8 cellular contexts compared by ENCODE assay signal in the genomic region with DNA sequence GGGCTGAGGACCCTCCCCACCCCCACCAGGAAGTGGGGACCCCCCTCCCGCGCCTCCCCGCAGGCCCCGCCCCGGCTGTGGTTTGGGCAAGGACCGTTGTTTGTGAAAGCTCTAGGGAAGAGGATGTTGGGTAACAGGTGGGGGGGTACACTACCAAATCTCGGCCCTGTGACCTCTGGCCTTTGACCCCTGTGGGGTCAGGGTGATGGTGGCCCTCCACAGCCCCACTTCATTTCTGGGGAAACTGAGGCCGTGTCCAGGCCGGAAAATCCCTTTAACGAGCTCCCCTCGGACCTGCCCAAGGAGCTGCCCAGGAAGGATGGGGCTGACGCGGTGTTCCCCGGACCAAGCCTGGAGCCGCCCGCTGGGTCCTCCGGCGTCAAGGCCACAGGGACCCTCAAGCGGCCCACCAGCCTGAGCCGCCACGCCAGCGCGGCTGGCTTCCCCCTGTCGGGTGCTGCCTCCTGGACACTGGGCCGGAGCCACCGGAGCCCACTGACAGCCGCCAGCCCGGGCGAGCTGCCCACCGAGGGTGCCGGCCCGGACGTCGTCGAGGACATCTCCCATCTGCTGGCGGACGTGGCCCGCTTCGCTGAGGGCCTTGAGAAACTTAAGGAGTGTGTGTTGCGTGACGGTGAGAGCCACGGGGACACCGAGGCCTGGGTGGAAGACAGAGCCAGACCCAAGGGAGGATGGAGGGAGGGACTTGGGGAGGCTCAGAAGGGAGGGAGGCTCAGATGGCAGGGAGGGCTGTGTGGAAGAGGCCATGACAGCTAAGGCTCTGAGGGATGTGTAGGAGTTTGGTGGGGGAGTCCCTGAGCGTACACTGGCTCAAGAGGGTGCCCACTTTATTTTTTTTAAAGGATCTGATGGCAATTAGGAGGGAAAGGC. TPM values are rescaled to one million over a fixed set of nuclear protein-coding genes. Genes with fewer than 3 reads are reported as not detected.
DNase-seq lines count a peak whose midpoint lies in the region; ATAC-seq and TF ChIP-seq lines count a peak whose summit lies in the region.

No MANE protein-coding gene starts in this region.

- H3K4me1 ChIP-seq in BLaER1: peaks cover 86% of the 10 kb centered on the region
- peaks cover 62% of the 10 kb centered on the region for H3K4me1 ChIP-seq in lower lobe of right lung

- peak overlapping the region; percentile 94 for H3K4me2 ChIP-seq in BLaER1

- no peak for TF ChIP-seq CTCF in lower lobe of right lung (IDR thresholded peaks at IDR 0.05)

- H3K9ac ChIP-seq in BLaER1: peak overlapping the region; percentile 87

- DNase-seq in NAMALWA (ENCODE audit: low spot score): peak; percentile 55
- peak; percentile 85 for DNase-seq in activated gamma-delta T cell treated with Interleukin-2 at 50 U/mL for 16 hours
- peak; percentile 76 for DNase-seq in lower lobe of right lung
- DNase-seq in hepatic stellate cell (ENCODE audit: low spot score): no peak

- intact Hi-C loops in lower lobe of right lung (cut with DNase I): no loop called here

- H3K4me3 ChIP-seq in BLaER1 (peak overlapping the region; percentile 90), lower lobe of right lung (peak overlapping the region; percentile 73)

- H3K36me3 ChIP-seq in BLaER1: peaks cover 41% of the 10 kb centered on the region
- H3K36me3 ChIP-seq in lower lobe of right lung: peaks cover 14% of the 10 kb centered on the region

- no peaks in the 10 kb centered on the region for H3K9me3 ChIP-seq in BLaER1
- no peaks in the 10 kb centered on the region for H3K9me3 ChIP-seq in lower lobe of right lung

- H3K27ac ChIP-seq in BLaER1 (peak overlapping the region; percentile 90), lower lobe of right lung (peak overlapping the region; percentile 81)

- H3K27me3 ChIP-seq in BLaER1 (no peaks in the 10 kb centered on the region), lower lobe of right lung (ENCODE audit: low read depth) (peaks cover 8% of the 10 kb centered on the region)

- peaks cover 42% of the 10 kb centered on the region for H4K20me1 ChIP-seq in BLaER1

- ATAC-seq in lower lobe of right lung (peak in 1 of 2 donors; percentile 3), GM21737 (IDR thresholded peaks at IDR 0.05; ENCODE audit: unreplicated experiment) (no peak), HG03439 (IDR thresholded peaks at IDR 0.05; ENCODE audit: unreplicated experiment) (no peak), GM21528 (IDR thresholded peaks at IDR 0.05; ENCODE audit: low FRiP score, unreplicated experiment) (no peak)

RNA-seq across cellular contexts. Expression of a gene that starts 1.4 kb away (rescaled TPM):
- 83.5 TPM for total RNA-seq in lower lobe of right lung

RNA-seq across cellular contexts. Expression of a gene that starts 26.8 kb away (rescaled TPM):
- 158 TPM for total RNA-seq in lower lobe of right lung

RNA-seq across cellular contexts. Expression of a gene that starts 28.4 kb away (rescaled TPM):
- 53.3 TPM for total RNA-seq in lower lobe of right lung

RNA-seq across cellular contexts. Expression of a gene that starts 35.4 kb away (rescaled TPM):
- total RNA-seq in lower lobe of right lung: 378 TPM

RNA-seq across cellular contexts. Expression of a gene that starts 41.9 kb away (rescaled TPM):
- 158 TPM for total RNA-seq in lower lobe of right lung
